In genomic region chrX:77143907-77144306, GRCh38 we compare ENCODE assay signal across 35 cellular contexts.
"Had no signal": no experiment of that assay in that cellular context is flagged by ENCODE, and none has a peak within 500 bp of the region (broad histone marks: within the 10 kb centered on the region; RNA-seq: fewer than 3 reads in every experiment).

No MANE protein-coding gene starts in this region.

- H3K9ac ChIP-seq: KMS-11 had no signal

- DNase-seq: Karpas-422, Kasumi-1, KBM-7, KG1, MG63, MM.1S, MV-4-11, NCI-H1048, NCI-H1092, NCI-H1092 treated with DMSO at 0.1 percent for 48 hours, NCI-H1105, NCI-H1105 treated with DMSO at 0.1 percent for 48 hours, NCI-H1417, NCI-H1417 treated with DMSO at 0.1 percent for 48 hours, NCI-H1436, NCI-H1436 treated with DMSO at 0.1 percent for 48 hours, NCI-H146, NCI-H1694, NCI-H1694 treated with DMSO at 0.1 percent for 48 hours, NCI-H187, NCI-H187 treated with DMSO at 0.1 percent for 48 hours, NCI-H1930, NCI-H2029, NCI-H2029 treated with DMSO at 0.1 percent for 48 hours, NCI-H2081, NCI-H2081 treated with DMSO at 0.1 percent for 48 hours, NCI-H2107, NCI-H2171, NCI-H2171 treated with DMSO at 0.1 percent for 48 hours, NCI-H2227 treated with DMSO at 0.1 percent for 48 hours, NCI-H226, NCI-H345, NCI-H446, NCI-H446 treated with DMSO at 0.1 percent for 48 hours had no signal

- H3K36me3 ChIP-seq: MG63 had no signal

- H3K4me3 ChIP-seq: MG63 had no signal

- H3K9me3 ChIP-seq: MG63 had no signal

- H3K4me2 ChIP-seq: KMS-11 had no signal

- H3K27ac ChIP-seq: KMS-11 had no signal

- H3K27me3 ChIP-seq: MG63 had no signal
